Comparison of ENCODE assay signal across 14 cellular contexts in genomic region chr2:177964892-177965291, GRCh38.
A peak's percentile ranks its signal among the peaks of the same experiment; 100 is the strongest.
DNase-seq lines count a peak whose midpoint lies in the region; ATAC-seq and TF ChIP-seq lines count a peak whose summit lies in the region.
"Had no signal": no experiment of that assay in that cellular context is flagged by ENCODE, and none has a peak within 500 bp of the region (broad histone marks: within the 10 kb centered on the region; RNA-seq: fewer than 3 reads in every experiment).

No MANE protein-coding gene starts in this region.

- H3K4me2 ChIP-seq in GM23338 = no peak overlapping the region

- H3K4me1 Mint-ChIP-seq in GM23338 = peaks cover 6% of the 10 kb centered on the region
- H3K4me1 Mint-ChIP-seq in glutamatergic neuron (ENCODE audit: low read depth, unreplicated experiment) = peaks cover 17% of the 10 kb centered on the region

- TF ChIP-seq CTCF in GM23338 (conservative IDR thresholded peaks at IDR 0.05; ENCODE audit: low read depth in 2 of 2) (no peak), glutamatergic neuron (IDR thresholded peaks at IDR 0.05; ENCODE audit: partially characterized antibody, unreplicated experiment) (no peak), GM20000 (IDR thresholded peaks at IDR 0.05; ENCODE audit: extremely low read depth, missing control alignments) (no peak)

- no peak for DNase-seq in GM23338 (ENCODE audit: low spot score)
- peak; percentile 34 for DNase-seq in NCI-H1048 (lab: John Stamatoyannopoulos, UW)
- DNase-seq in glutamatergic neuron = no peak
- no peak for DNase-seq in GM20000 (ENCODE audit: low spot score)
- DNase-seq: C1 segment of cervical spinal cord; Caco-2; CD8-positive, alpha-beta T cell; DMS153; DND-41; GM23248; H9 had no signal

- H3K36me3 Mint-ChIP-seq in GM23338 (ENCODE audit: low read depth) (no peaks in the 10 kb centered on the region), glutamatergic neuron (ENCODE audit: unreplicated experiment) (no peaks in the 10 kb centered on the region)
- H3K36me3 Mint-ChIP-seq: CD8-positive, alpha-beta T cell had no signal

- H3K9me3 Mint-ChIP-seq in GM23338 (no peaks in the 10 kb centered on the region), glutamatergic neuron (ENCODE audit: unreplicated experiment) (peaks cover 3% of the 10 kb centered on the region)
- H3K9me3 Mint-ChIP-seq: CD8-positive, alpha-beta T cell; H9 had no signal

- no peak for ATAC-seq in GM23338
- no peak for ATAC-seq in GM21360 (IDR thresholded peaks at IDR 0.05; ENCODE audit: unreplicated experiment)
- ATAC-seq in HG02588 (IDR thresholded peaks at IDR 0.05; ENCODE audit: unreplicated experiment) = no peak
- ATAC-seq: CD8-positive, alpha-beta T cell; HCT116 had no signal

- H2AFZ ChIP-seq in GM23338 = 0 out of 2 replicates have a peak overlapping the region, but pooled peaks have one; percentile 23
- H2AFZ ChIP-seq: GM23248 had no signal

- no peaks in the 10 kb centered on the region for H3K79me2 ChIP-seq in GM23338 (replicated peaks; ENCODE audit: insufficient read depth)

- H3K27me3 Mint-ChIP-seq in GM23338 (ENCODE audit: insufficient read depth, low read depth, poor library complexity) (no peaks in the 10 kb centered on the region), glutamatergic neuron (ENCODE audit: unreplicated experiment) (no peaks in the 10 kb centered on the region)

- H3K4me3 Mint-ChIP-seq in GM23338 = no peak overlapping the region
- peak overlapping the region; percentile 23 for H3K4me3 Mint-ChIP-seq in glutamatergic neuron (ENCODE audit: unreplicated experiment)
- H3K4me3 Mint-ChIP-seq: CD8-positive, alpha-beta T cell; H9 had no signal

- H3K27ac Mint-ChIP-seq in GM23338 = no peak overlapping the region
- H3K27ac Mint-ChIP-seq in glutamatergic neuron (ENCODE audit: unreplicated experiment) = peak overlapping the region; percentile 80
- H3K27ac Mint-ChIP-seq: CD8-positive, alpha-beta T cell; H9 had no signal

- H3K27me3 ChIP-seq in GM23338 (ENCODE audit: insufficient read depth) = no peaks in the 10 kb centered on the region

- H3K4me1 ChIP-seq in GM23338 (ENCODE audit: insufficient read depth) = 0 out of 2 replicates have a peak, but pooled peaks cover 10% of the 10 kb centered on the region
- H3K4me1 ChIP-seq: Caco-2 had no signal

- no peaks in the 10 kb centered on the region for H4K20me1 ChIP-seq in GM23338 (replicated peaks; ENCODE audit: insufficient read depth)

- H3K36me3 ChIP-seq in GM23338 (ENCODE audit: insufficient read depth) = no peaks in the 10 kb centered on the region

- H3F3A ChIP-seq in GM23338 (replicated peaks; ENCODE audit: low read depth) = no peaks in the 10 kb centered on the region

- no peak overlapping the region for H3K27ac ChIP-seq in GM23338 (ENCODE audit: low read depth)
- H3K27ac ChIP-seq: GM23248 had no signal

- no peak overlapping the region for H3K4me3 ChIP-seq in GM23338
- H3K4me3 ChIP-seq: GM23248 had no signal

- H3K9me2 ChIP-seq in GM23338 (ENCODE audit: insufficient read depth) = no peaks in the 10 kb centered on the region

TF ChIP-seq in GM23338, 12 proteins besides CTCF, POLR2A, EP300 and RAD21 (continues in another document):
- TF ChIP-seq ZNF331 (CRISPR knock-in tag; IDR thresholded peaks at IDR 0.05; ENCODE audit: low read depth) = no peak
- TF ChIP-seq ETS1 (IDR thresholded peaks at IDR 0.05) = no peak
- TF ChIP-seq ZNF462 (CRISPR knock-in tag; IDR thresholded peaks at IDR 0.05) = no peak
- TF ChIP-seq POLR2AphosphoS5 (IDR thresholded peaks at IDR 0.05; ENCODE audit: low read depth) = no peak
- no peak for TF ChIP-seq CREB1 (CRISPR knock-in tag; IDR thresholded peaks at IDR 0.05; ENCODE audit: low read depth)
- no peak for TF ChIP-seq STAT1 (IDR thresholded peaks at IDR 0.05; ENCODE audit: unreplicated experiment)
- no peak for TF ChIP-seq EZH2phosphoT487 (IDR thresholded peaks at IDR 0.05; ENCODE audit: unreplicated experiment)
- TF ChIP-seq ZNF114 (CRISPR knock-in tag; IDR thresholded peaks at IDR 0.05) = no peak
- no peak for TF ChIP-seq EZH2 (IDR thresholded peaks at IDR 0.05; ENCODE audit: low read depth, unreplicated experiment)
- TF ChIP-seq NANOG (IDR thresholded peaks at IDR 0.05; ENCODE audit: borderline replicate concordance) = no peak
- TF ChIP-seq JUNB (IDR thresholded peaks at IDR 0.05; ENCODE audit: unreplicated experiment) = no peak
